8 cellular contexts compared by ENCODE assay signal in the genomic region with DNA sequence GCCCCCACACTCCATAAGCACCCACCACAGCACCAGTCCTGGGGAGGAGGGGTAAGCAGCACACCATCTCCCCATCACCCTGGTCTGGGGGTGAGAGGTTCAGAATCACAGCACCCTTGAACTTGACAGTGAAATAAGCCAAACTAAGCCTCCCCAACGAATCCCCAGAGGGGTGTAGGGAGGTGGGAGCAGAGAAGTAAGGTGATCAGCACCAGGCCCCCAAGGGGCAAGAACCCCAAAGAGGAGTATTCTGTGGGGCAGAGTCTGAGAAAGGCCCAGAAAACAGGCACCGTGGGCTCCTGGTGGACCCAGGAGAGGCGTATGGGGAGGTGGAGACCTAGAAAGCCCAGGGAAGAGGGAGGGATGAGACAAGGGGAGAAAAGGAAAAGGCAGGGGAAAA. TPM values are rescaled to one million over a fixed set of nuclear protein-coding genes. Genes with fewer than 3 reads are reported as not detected.
DNase-seq lines count a peak whose midpoint lies in the region; ATAC-seq and TF ChIP-seq lines count a peak whose summit lies in the region.

No MANE protein-coding gene starts in this region.

- DNase-seq in A673 (ENCODE audit: low spot score) (no peak), NCI-H1048 (lab: John Stamatoyannopoulos, UW) (no peak)
- no peak for DNase-seq in naive thymus-derived CD8-positive, alpha-beta T cell

- no peaks in the 10 kb centered on the region for H3K27me3 ChIP-seq in A673 (replicated peaks; ENCODE audit: insufficient read depth, low read depth, low read length, poor library complexity)

- CTCF ChIA-PET in A673 (lab: Charles Lee), result no interaction called here

- peaks cover 0 to 1% (median 0%) of the 10 kb centered on the region in 5 donors for H3K27me3 Mint-ChIP-seq in naive thymus-derived CD8-positive, alpha-beta T cell

- peak overlapping the region; percentile 87 to 99 (median 96) for H3K4me3 Mint-ChIP-seq in naive thymus-derived CD8-positive, alpha-beta T cell

- no peaks in the 10 kb centered on the region for H3K36me3 ChIP-seq in A673 (ENCODE audit: insufficient read depth, low read length, poor library complexity, severe bottlenecking)
- peaks cover 36% of the 10 kb centered on the region; the same call in 1 of the 2 replicates for H3K36me3 ChIP-seq in KOPT-K1 (ENCODE audit: insufficient read depth, low read length)

- peak overlapping the region; percentile 86 for H3K27ac ChIP-seq in A673 (ENCODE audit: low read depth, low read length, poor library complexity, severe bottlenecking)
- peak overlapping the region; percentile 85 for H3K27ac ChIP-seq in KOPT-K1 (ENCODE audit: low read depth, low read length, poor library complexity, severe bottlenecking)
- peak overlapping the region; percentile 83 for H3K27ac ChIP-seq in cingulate gyrus (ENCODE audit: low read depth, low read length)

- peaks cover 38 to 88% (median 73%) of the 10 kb centered on the region in 4 donors for H3K4me1 Mint-ChIP-seq in naive thymus-derived CD8-positive, alpha-beta T cell

- no TSS peak for BruUV-seq in A673 (replicated peaks; lab: Mats Ljungman, UMichigan)

- H3K9me3 Mint-ChIP-seq in naive thymus-derived CD8-positive, alpha-beta T cell, result no peaks in the 10 kb centered on the region

- H3K4me3 ChIP-seq in A673 (ENCODE audit: low read depth, low read length, poor library complexity, severe bottlenecking), result peak overlapping the region; percentile 54

- TF ChIP-seq CTCF in A673 (conservative IDR thresholded peaks at IDR 0.05; ENCODE audit: low read depth, low read length), result no peak

- no peak for ATAC-seq in naive thymus-derived CD8-positive, alpha-beta T cell
- no peak for ATAC-seq in GM21360 (IDR thresholded peaks at IDR 0.05; ENCODE audit: unreplicated experiment)
- ATAC-seq in HG03520 (IDR thresholded peaks at IDR 0.05; ENCODE audit: unreplicated experiment), result no peak
- ATAC-seq in GM18517 (IDR thresholded peaks at IDR 0.05; ENCODE audit: unreplicated experiment), result no peak

- H3K9me3 ChIP-seq in A673 (ENCODE audit: low read depth, low read length, poor library complexity, severe bottlenecking) (no peaks in the 10 kb centered on the region), KOPT-K1 (ENCODE audit: insufficient read depth, low read length, poor library complexity, severe bottlenecking) (no peaks in the 10 kb centered on the region)

- H3K27ac Mint-ChIP-seq in naive thymus-derived CD8-positive, alpha-beta T cell, result peak overlapping the region; percentile 92 to 99 (median 97)

- POLR2A ChIA-PET in A673 (lab: Charles Lee; ENCODE audit: low non-redundant PET), result no interaction called here
- POLR2A ChIA-PET in naive thymus-derived CD8-positive, alpha-beta T cell (lab: Charles Lee), result interaction anchor here (1.0 to 6.0 kb wide), 6 partner anchors 16 to 457 kb away, joined by 3 to 49 read pairs (median 14); a partner anchor contains a TSS

- H3K36me3 Mint-ChIP-seq in naive thymus-derived CD8-positive, alpha-beta T cell, result peaks cover 0 to 16% (median 0%) of the 10 kb centered on the region in 3 donors

- intact Hi-C loops in A673 (cut with micrococcal nuclease; ENCODE audit: unreplicated experiment), result loop anchor here (10.0 kb wide), 1 partner anchor 524 kb away; no protein-coding TSS in a partner anchor

- peaks cover 19% of the 10 kb centered on the region for H3K4me1 ChIP-seq in A673 (ENCODE audit: insufficient read depth, low read length, poor library complexity, severe bottlenecking)

RNA-seq across cellular contexts. Expression of a gene that starts 30.9 kb away (rescaled TPM):
- total RNA-seq in A673 (2021), result 66.1 and 68.4 TPM in 2 replicates
- total RNA-seq in naive thymus-derived CD8-positive, alpha-beta T cell, result 100 to 1,000 TPM; 155 to 166 TPM
- polyA plus RNA-seq in naive thymus-derived CD8-positive, alpha-beta T cell, result 10 to 100 TPM; 14.7 to 40.0 (median 27.6) TPM

RNA-seq across cellular contexts. Expression of a gene that starts 47.1 kb away (rescaled TPM):
- total RNA-seq in A673 (2021), result 0.58 and 1.2 TPM in 2 replicates
- total RNA-seq in naive thymus-derived CD8-positive, alpha-beta T cell, result 1 to 10 TPM; 1.2 to 1.9 TPM
- polyA plus RNA-seq in naive thymus-derived CD8-positive, alpha-beta T cell, result under 1 TPM in 2 of 3 donors, not detected in 1; 0.22 to 0.24 TPM
